ENCODE assay signal across 19 cellular contexts in the genomic region with DNA sequence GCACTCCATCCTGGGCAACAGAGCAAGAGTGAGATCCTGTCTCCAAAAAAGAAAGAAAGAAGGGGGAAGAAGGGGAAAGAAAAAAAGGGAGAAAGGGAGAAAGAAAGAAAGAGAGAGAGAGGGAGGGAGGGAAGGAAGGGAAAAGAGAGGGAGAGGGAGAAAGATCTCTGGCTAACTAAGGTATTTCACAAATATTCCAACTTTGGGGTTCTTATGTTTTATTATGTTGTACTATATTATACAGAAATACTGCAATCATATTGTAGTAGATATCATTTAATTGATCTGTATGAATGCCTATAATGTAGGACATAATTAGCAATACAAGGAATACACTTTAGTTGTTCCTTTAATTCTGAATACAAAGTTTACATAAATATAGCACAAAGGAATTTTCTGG.
DNase-seq lines count a peak whose midpoint lies in the region; ATAC-seq, FAIRE-seq and TF ChIP-seq lines count a peak whose summit lies in the region.
"Had no signal": no experiment of that assay in that cellular context is flagged by ENCODE, and none has a peak within 500 bp of the region (broad histone marks: within the 10 kb centered on the region; RNA-seq: fewer than 3 reads in every experiment).

No MANE protein-coding gene starts in this region.

- intact Hi-C loops in HepG2 (cut with micrococcal nuclease; ENCODE audit: unreplicated experiment) = no loop called here
- intact Hi-C loops in right lobe of liver (cut with DNase I) = no loop called here
- intact Hi-C loops in K562 (cut with micrococcal nuclease) = no loop called here
- intact Hi-C loops in posterior vena cava (cut with DNase I) = no loop called here

- H3K23ac ChIP-seq in trophoblast cell (ENCODE audit: low read length) = no peak overlapping the region

- H3K4me3 ChIP-seq in HepG2 (replicated peaks in 1 of 3; ENCODE audit: insufficient read depth in 1 of 3, low read depth in 2 of 3, low read length in 3 of 3) = no peak overlapping the region
- no peak overlapping the region for H3K4me3 ChIP-seq in right lobe of liver
- no peak overlapping the region for H3K4me3 ChIP-seq in K562
- no peak overlapping the region for H3K4me3 ChIP-seq in trophoblast cell (ENCODE audit: low read depth, low read length)
- H3K4me3 ChIP-seq: GM12878 had no signal

- no peak for FAIRE-seq in HepG2 (lab: Jason Lieb, UNC)
- FAIRE-seq in K562 (lab: Jason Lieb, UNC) = no peak
- FAIRE-seq: A204.1, G401.6, GM12878 had no signal

- peak overlapping the region; percentile 75 for H3K18ac ChIP-seq in trophoblast cell (ENCODE audit: low read length)

- no peaks in the 10 kb centered on the region for H3K9me1 ChIP-seq in K562 (ENCODE audit: control insufficient read depth, insufficient read depth, low read length)

- H3K4ac ChIP-seq in trophoblast cell (ENCODE audit: low read depth, low read length) = no peak overlapping the region

- H3K9me3 ChIP-seq in HepG2 (ENCODE audit: low read length) (peaks cover 3% of the 10 kb centered on the region; the same call in 1 of the 2 replicates), right lobe of liver (no peaks in the 10 kb centered on the region), K562 (replicated peaks; ENCODE audit: control insufficient read depth, insufficient read depth, low read depth, low read length) (no peaks in the 10 kb centered on the region), trophoblast cell (ENCODE audit: insufficient read depth, low read depth, low read length) (no peaks in the 10 kb centered on the region)

- H3K36me3 ChIP-seq in HepG2 (replicated peaks in 1 of 2; ENCODE audit: control insufficient read depth in 1 of 2, insufficient read depth in 2 of 2, low read length in 2 of 2) (no peaks in the 10 kb centered on the region), right lobe of liver (no peaks in the 10 kb centered on the region), K562 (ENCODE audit: control insufficient read depth, insufficient read depth, low read length) (no peaks in the 10 kb centered on the region), trophoblast cell (ENCODE audit: control insufficient read depth in 1 of 2, insufficient read depth in 2 of 2, low read length in 2 of 2) (peaks cover 0 to 1% of the 10 kb centered on the region in 2 experiments)

- H3K9ac ChIP-seq in HepG2 (ENCODE audit: insufficient read depth, low read depth, low read length) = no peak overlapping the region
- no peak overlapping the region for H3K9ac ChIP-seq in K562 (ENCODE audit: insufficient read depth in 1 of 2, low read depth in 2 of 2, low read length in 2 of 2)
- no peak overlapping the region for H3K9ac ChIP-seq in trophoblast cell (ENCODE audit: low read length)

- no peak for DNase-seq in HepG2 (ENCODE audit: low spot score)
- DNase-seq in right lobe of liver = no peak
- DNase-seq in K562 (ENCODE audit: extremely low read depth in 1 of 4, low spot score in 3 of 4) = no peak
- no peak for DNase-seq in trophoblast cell
- DNase-seq in erythroblast (lab: John Stamatoyannopoulos, UW) = no peak
- no peak for DNase-seq in DMS 273 (lab: John Stamatoyannopoulos, UW; ENCODE audit: unreplicated experiment)
- DNase-seq in posterior vena cava (ENCODE audit: low spot score) = no peak
- DNase-seq: C1 segment of cervical spinal cord; Calu3; CD4-positive, alpha-beta memory T cell; COR-L47; DMS153; DND-41; H9 had no signal

- ATAC-seq in HepG2 = no peak
- ATAC-seq in right lobe of liver = no peak
- no peak for ATAC-seq in K562
- ATAC-seq: GM12878, HCT116 had no signal

- POLR2A ChIA-PET in HepG2 (lab: Yijun Ruan, JAX) (interaction anchor here (0.6 to 1.2 kb wide), 2 partner anchors 38 to 72 kb away, joined by 3 read pairs; no protein-coding TSS in a partner anchor), K562 (lab: Yijun Ruan, JAX) (no interaction called here)

- peak overlapping the region; percentile 88 for H2BK12ac ChIP-seq in trophoblast cell (ENCODE audit: low read length)

- H3K27me3 ChIP-seq in HepG2 (ENCODE audit: control insufficient read depth in 1 of 2, insufficient read depth in 2 of 2, low read length in 2 of 2) (no peaks in the 10 kb centered on the region), right lobe of liver (no peaks in the 10 kb centered on the region), K562 (ENCODE audit: control insufficient read depth in 2 of 2, insufficient read depth in 2 of 2, low read length in 2 of 2) (no peaks in the 10 kb centered on the region), trophoblast cell (ENCODE audit: insufficient read depth, low read length) (no peaks in the 10 kb centered on the region)

- no peak overlapping the region for H2BK5ac ChIP-seq in trophoblast cell (ENCODE audit: low read depth, low read length, poor library complexity)

- no peaks in the 10 kb centered on the region for H3K79me2 ChIP-seq in HepG2 (ENCODE audit: insufficient read depth, low read length)
- H3K79me2 ChIP-seq in K562 (ENCODE audit: control insufficient read depth, insufficient read depth, low read length) = no peaks in the 10 kb centered on the region
- H3K79me2 ChIP-seq in trophoblast cell (ENCODE audit: control insufficient read depth, insufficient read depth, low read length, poor library complexity) = no peaks in the 10 kb centered on the region

- in situ Hi-C loops in HepG2 (cut with HindIII; ENCODE audit: extremely low pct_ligation_motif_present, low pct_unique_long_range_greater_than_20kb) = no loop called here
- in situ Hi-C loops in K562 (cut with MboI) = no loop called here

- H2AK5ac ChIP-seq in trophoblast cell (ENCODE audit: low read length) = peak overlapping the region; percentile 68

- H4K20me1 ChIP-seq in HepG2 (ENCODE audit: insufficient read depth, low read length) (no peaks in the 10 kb centered on the region), K562 (replicated peaks; ENCODE audit: control insufficient read depth, insufficient read depth, low read length) (no peaks in the 10 kb centered on the region)

- peaks cover 27% of the 10 kb centered on the region for H3K4me1 ChIP-seq in HepG2 (ENCODE audit: insufficient read depth, low read length)
- no peaks in the 10 kb centered on the region for H3K4me1 ChIP-seq in right lobe of liver
- no peaks in the 10 kb centered on the region for H3K4me1 ChIP-seq in K562 (replicated peaks in 1 of 2; ENCODE audit: control insufficient read depth in 2 of 2, insufficient read depth in 2 of 2, low read length in 2 of 2)
- peaks cover 3 to 13% of the 10 kb centered on the region in 2 experiments for H3K4me1 ChIP-seq in trophoblast cell (ENCODE audit: control insufficient read depth in 1 of 2, insufficient read depth in 2 of 2, low read length in 2 of 2)

- H3K14ac ChIP-seq in trophoblast cell (ENCODE audit: low read length) = peak overlapping the region; percentile 25

- H3K27ac ChIP-seq in HepG2 (ENCODE audit: extremely low read length, insufficient read depth, low read length) = no peak overlapping the region
- H3K27ac ChIP-seq in right lobe of liver = no peak overlapping the region
- no peak overlapping the region for H3K27ac ChIP-seq in K562 (ENCODE audit: extremely low read depth, low read depth, low read length)
- H3K27ac ChIP-seq in trophoblast cell (ENCODE audit: low read depth, low read length) = no peak overlapping the region
- H3K27ac ChIP-seq: 22Rv1 had no signal

- TF ChIP-seq EP300 in HepG2 (IDR thresholded peaks at IDR 0.05; ENCODE audit: low read depth in 2 of 2, low read length in 2 of 2) (no peak), HepG2 (CRISPR knock-in tag; IDR thresholded peaks at IDR 0.05; ENCODE audit: borderline replicate concordance) (no peak), K562 (IDR thresholded peaks at IDR 0.05; ENCODE audit: low read length) (no peak)

- peak overlapping the region; percentile 52 for H4K91ac ChIP-seq in trophoblast cell (ENCODE audit: low read depth, low read length)

- peaks cover 12% of the 10 kb centered on the region for H3K79me1 ChIP-seq in trophoblast cell (ENCODE audit: low read length)

- H4K8ac ChIP-seq in trophoblast cell (ENCODE audit: low read depth, low read length) = no peak overlapping the region

- no peak for TF ChIP-seq RAD21 in HepG2 (CRISPR knock-in tag; IDR thresholded peaks at IDR 0.05)
- TF ChIP-seq RAD21 in K562 (CRISPR knock-in tag; conservative IDR thresholded peaks at IDR 0.05 in 1 of 2, IDR thresholded peaks at IDR 0.05 in 1 of 2) = no peak

- CTCF ChIA-PET in HepG2 (lab: Yijun Ruan, JAX; ENCODE audit: low intra/inter-chr PET ratio, low total read pairs) = no interaction called here
- CTCF ChIA-PET in K562 (lab: Yijun Ruan, JAX; ENCODE audit: low intra/inter-chr PET ratio) = no interaction called here

- TF ChIP-seq CTCF in HepG2 (CRISPR knock-in tag; IDR thresholded peaks at IDR 0.05) = no peak
- no peak for TF ChIP-seq CTCF in right lobe of liver (IDR thresholded peaks at IDR 0.05)
- TF ChIP-seq CTCF in K562 (IDR thresholded peaks at IDR 0.05 in 2 of 3, conservative IDR thresholded peaks at IDR 0.05 in 1 of 3; ENCODE audit: insufficient read depth in 2 of 3, low read depth in 1 of 3, low read length in 3 of 3) = no peak

- H3K4me2 ChIP-seq in HepG2 (ENCODE audit: low read depth, low read length) (no peak overlapping the region), K562 (ENCODE audit: insufficient read depth, low read length) (no peak overlapping the region), trophoblast cell (ENCODE audit: low read length) (no peak overlapping the region)

- H2AFZ ChIP-seq in HepG2 (ENCODE audit: low read length) (no peak overlapping the region), K562 (ENCODE audit: low read depth, low read length) (no peak overlapping the region), trophoblast cell (ENCODE audit: insufficient read depth, low read length, poor library complexity) (no peak overlapping the region)

- no peak overlapping the region for H4K12ac ChIP-seq in trophoblast cell (ENCODE audit: low read depth, low read length)

- TF ChIP-seq POLR2A in HepG2 (IDR thresholded peaks at IDR 0.05; ENCODE audit: insufficient read depth in 1 of 2, low read depth in 2 of 2, low read length in 2 of 2) = no peak
- no peak for TF ChIP-seq POLR2A in right lobe of liver (IDR thresholded peaks at IDR 0.05)
- no peak for TF ChIP-seq POLR2A in K562 (conservative IDR thresholded peaks at IDR 0.05)
- TF ChIP-seq POLR2A in erythroblast (IDR thresholded peaks at IDR 0.05; ENCODE audit: low read length) = no peak

- BruUV-seq in HepG2 (replicated peaks; lab: Mats Ljungman, UMichigan) (no TSS peak), K562 (replicated peaks; lab: Mats Ljungman, UMichigan) (no TSS peak)

- H2BK120ac ChIP-seq in trophoblast cell (ENCODE audit: insufficient read depth, low read length, poor library complexity) = peak overlapping the region; percentile 73

TF ChIP-seq in HepG2, 621 proteins besides CTCF, POLR2A, EP300 and RAD21 (continues in another document):
- TF ChIP-seq RBM22 (optimal IDR thresholded peaks at IDR 0.05; ENCODE audit: low read length) (no peak), HNRNPK (IDR thresholded peaks at IDR 0.05; ENCODE audit: low read depth, low read length, poor library complexity, severe bottlenecking) (peak; percentile 99), PCBP1 (IDR thresholded peaks at IDR 0.05; ENCODE audit: borderline replicate concordance, low read depth, low read length) (0 out of 2 replicates have a peak, but pooled peaks have one; percentile 54)

TF ChIP-seq in K562, 482 proteins besides CTCF, POLR2A, EP300 and RAD21:
- peak; percentile 92 for TF ChIP-seq HNRNPK (IDR thresholded peaks at IDR 0.05; ENCODE audit: low read depth, low read length, poor library complexity, severe bottlenecking)
- no peak for TF ChIP-seq TBL1XR1 (IDR thresholded peaks at IDR 0.05; ENCODE audit: low read length in 2 of 2)

Comparison
In these comparisons a context has a peak if more than half of its experiments do, and no peak if none do; other contexts are left out.
1. Of the 241 proteins assayed by ChIP-seq in both HepG2 and K562: peak only in HepG2: PCBP1; only in K562: none; in both: HNRNPK; in neither: 239.